In genomic region chr6:138227316-138227781, GRCh38 we compare ENCODE assay signal across 19 cellular contexts. TPM values are rescaled to one million over a fixed set of nuclear protein-coding genes. Genes with fewer than 3 reads are reported as not detected.
A peak's percentile ranks its signal among the peaks of the same experiment; 100 is the strongest.
DNase-seq lines count a peak whose midpoint lies in the region; ATAC-seq and TF ChIP-seq lines count a peak whose summit lies in the region.
"Had no signal": no experiment of that assay in that cellular context is flagged by ENCODE, and none has a peak within 500 bp of the region (broad histone marks: within the 10 kb centered on the region; RNA-seq: fewer than 3 reads in every experiment).

No MANE protein-coding gene starts in this region.

- H3K4me3 Mint-ChIP-seq in type B pancreatic cell = peak overlapping the region; percentile 30
- H3K4me3 Mint-ChIP-seq: activated CD8-positive, alpha-beta memory T cell treated with anti-CD3 and anti-CD28 coated beads, Interleukin-2, amount 10 ng/mL, durations not matched to agents 7 days and 5 days; CD4-positive, alpha-beta memory T cell; nephron progenitor cell had no signal

- H2BK120ac ChIP-seq in mesendoderm (ENCODE audit: low read depth, low read length) = no peak overlapping the region

- H3K9ac ChIP-seq in mesendoderm (ENCODE audit: low read length) = no peak overlapping the region

- H3K36me3 Mint-ChIP-seq in type B pancreatic cell = no peaks in the 10 kb centered on the region
- H3K36me3 Mint-ChIP-seq: activated CD8-positive, alpha-beta memory T cell treated with anti-CD3 and anti-CD28 coated beads, Interleukin-2, amount 10 ng/mL, durations not matched to agents 7 days and 5 days; CD4-positive, alpha-beta memory T cell had no signal

- no peak for TF ChIP-seq CTCF in type B pancreatic cell (conservative IDR thresholded peaks at IDR 0.05)

- H3K36me3 ChIP-seq in mesendoderm (ENCODE audit: control insufficient read depth, insufficient read depth, low read length) = no peaks in the 10 kb centered on the region
- H3K36me3 ChIP-seq: brain microvascular endothelial cell had no signal

- H3K79me1 ChIP-seq in mesendoderm (ENCODE audit: low read length) = no peaks in the 10 kb centered on the region

- H3K79me2 ChIP-seq in mesendoderm (ENCODE audit: control insufficient read depth, insufficient read depth, low read length) = no peaks in the 10 kb centered on the region

- H2AK5ac ChIP-seq in mesendoderm (ENCODE audit: low read length) = no peak overlapping the region

- no CpG with 5 or more reads among the region's 8 CpGs for WGBS in mesendoderm (ENCODE audit: extremely low coverage, insufficient coverage, low lambda C conversion rate)

- no peak overlapping the region for H3K4me3 ChIP-seq in mesendoderm (ENCODE audit: low read length)

- H2BK5ac ChIP-seq in mesendoderm (ENCODE audit: low read length) = no peak overlapping the region

- H3K18ac ChIP-seq in mesendoderm (ENCODE audit: low read length) = no peak overlapping the region

- H3K27me3 ChIP-seq in mesendoderm (ENCODE audit: insufficient read depth, low read length, poor library complexity) = no peaks in the 10 kb centered on the region
- H3K27me3 ChIP-seq: brain microvascular endothelial cell had no signal

- no peak overlapping the region for H4K8ac ChIP-seq in mesendoderm (ENCODE audit: low read depth, low read length)

- no peak overlapping the region for H3K4ac ChIP-seq in mesendoderm (ENCODE audit: low read depth, low read length)

- no peaks in the 10 kb centered on the region for H3K9me3 Mint-ChIP-seq in type B pancreatic cell
- H3K9me3 Mint-ChIP-seq: CD4-positive, alpha-beta memory T cell; nephron progenitor cell had no signal

- H3K4me1 ChIP-seq in mesendoderm (ENCODE audit: control insufficient read depth, low read depth, low read length) = no peaks in the 10 kb centered on the region

- no peak overlapping the region for H3K56ac ChIP-seq in mesendoderm (ENCODE audit: low read length)

- H3K4me1 Mint-ChIP-seq in type B pancreatic cell (ENCODE audit: unreplicated experiment) = peaks cover 43% of the 10 kb centered on the region
- H3K4me1 Mint-ChIP-seq: activated CD8-positive, alpha-beta memory T cell treated with anti-CD3 and anti-CD28 coated beads, Interleukin-2, amount 10 ng/mL, durations not matched to agents 7 days and 5 days; CD4-positive, alpha-beta memory T cell had no signal

- no peak overlapping the region for H3K27ac ChIP-seq in mesendoderm (ENCODE audit: low read depth, low read length)
- H3K27ac ChIP-seq: brain microvascular endothelial cell had no signal

- peak overlapping the region; percentile 58 for H3K27ac Mint-ChIP-seq in type B pancreatic cell
- H3K27ac Mint-ChIP-seq: activated CD8-positive, alpha-beta memory T cell treated with anti-CD3 and anti-CD28 coated beads, Interleukin-2, amount 10 ng/mL, durations not matched to agents 7 days and 5 days; CD4-positive, alpha-beta memory T cell; nephron progenitor cell had no signal

- H3K4me2 ChIP-seq in mesendoderm (ENCODE audit: low read length) = no peak overlapping the region

- no peaks in the 10 kb centered on the region for H3K27me3 Mint-ChIP-seq in type B pancreatic cell

- no peak overlapping the region for H2BK15ac ChIP-seq in mesendoderm (replicated peaks; ENCODE audit: low read depth)

- H4K5ac ChIP-seq in mesendoderm (ENCODE audit: low read length) = no peak overlapping the region

- ATAC-seq in HG03097 (IDR thresholded peaks at IDR 0.05; ENCODE audit: low FRiP score, unreplicated experiment) (no peak), GM19351 (IDR thresholded peaks at IDR 0.05; ENCODE audit: unreplicated experiment) (no peak)
- ATAC-seq: activated CD8-positive, alpha-beta memory T cell treated with anti-CD3 and anti-CD28 coated beads, Interleukin-2, amount 10 ng/mL, durations not matched to agents 7 days and 5 days; left ventricle myocardium superior; Panc1 had no signal

- DNase-seq in NCI-H2107 treated with DMSO at 0.1 percent for 48 hours (lab: John Stamatoyannopoulos, UW; ENCODE audit: unreplicated experiment) (peak; percentile 58), NCI-H2107 (lab: John Stamatoyannopoulos, UW) (no peak), NCI-H526 treated with DMSO at 0.1 percent for 48 hours (lab: John Stamatoyannopoulos, UW) (peak; percentile 99), foreskin melanocyte (peak; percentile 49), type B pancreatic cell (ENCODE audit: extremely low spot score, unreplicated experiment) (no peak), mesendoderm (no peak)
- DNase-seq: activated CD8-positive, alpha-beta memory T cell treated with anti-CD3 and anti-CD28 coated beads, Interleukin-2, amount 10 ng/mL, durations not matched to agents 7 days and 5 days; activated naive CD4-positive, alpha-beta T cell; brain microvascular endothelial cell; CD4-positive, alpha-beta memory T cell; left ventricle myocardium superior; NCI-H345; nephron progenitor cell; stimulated activated CD4-positive, alpha-beta T cell treated with anti-CD3 and anti-CD28 coated beads, Interleukin-1b, Interleukin-23, amount 100 ng/mL, for 48 hours had no signal

- no peak overlapping the region for H3K23ac ChIP-seq in mesendoderm (ENCODE audit: low read length)

RNA-seq across cellular contexts. Expression of gene PBOV1, which starts 9.1 kb away (rescaled TPM):
- total RNA-seq in type B pancreatic cell (ENCODE audit: low replicate concordance) = not detected in 2 replicates
- not detected for polyA plus RNA-seq in mesendoderm (2013, experiment 1 of 2)
- not detected for polyA plus RNA-seq in mesendoderm (2013, experiment 2 of 2)
- total RNA-seq: activated CD8-positive, alpha-beta memory T cell treated with anti-CD3 and anti-CD28 coated beads, Interleukin-2, amount 10 ng/mL, durations not matched to agents 7 days and 5 days; CD4-positive, alpha-beta memory T cell; left ventricle myocardium superior; LHCN-M2; temporal lobe had no signal
- polyA plus RNA-seq: CD4-positive, alpha-beta memory T cell had no signal

Comparison
In these comparisons a context has a peak if more than half of its experiments do, and no peak if none do; other contexts are left out.
1. DNase-seq: peak in NCI-H2107 treated with DMSO at 0.1 percent for 48 hours (single experiment), NCI-H526 treated with DMSO at 0.1 percent for 48 hours (single experiment) and foreskin melanocyte (single experiment); none in NCI-H2107 (single experiment), type B pancreatic cell (single experiment) and mesendoderm (single experiment).